In the genomic region with DNA sequence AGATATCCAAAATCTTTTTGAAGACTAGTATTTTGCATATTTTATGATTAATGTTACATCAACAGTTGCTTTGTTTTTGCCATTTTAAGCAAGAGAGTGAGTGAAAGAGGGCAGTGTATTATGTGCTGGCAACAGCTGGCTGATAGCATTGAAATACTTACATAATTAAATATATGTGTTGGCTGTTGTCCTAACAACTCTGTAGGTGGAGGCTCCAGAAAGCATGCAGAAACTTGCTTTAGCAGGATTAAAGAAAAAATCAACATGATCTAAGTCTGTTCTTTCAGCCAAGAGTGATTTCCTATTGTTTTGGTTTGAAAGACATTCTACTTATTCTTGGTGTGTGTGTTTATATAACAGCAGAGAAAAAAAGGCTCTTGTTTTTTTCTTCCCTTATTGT, we compare ENCODE assay signal across 12 cellular contexts.
DNase-seq lines count a peak whose midpoint lies in the region; ATAC-seq, FAIRE-seq and TF ChIP-seq lines count a peak whose summit lies in the region.
"Had no signal": no experiment of that assay in that cellular context is flagged by ENCODE, and none has a peak within 500 bp of the region (broad histone marks: within the 10 kb centered on the region; RNA-seq: fewer than 3 reads in every experiment).

No MANE protein-coding gene starts in this region.

- H3K4me1 Mint-ChIP-seq in natural killer cell treated with Interleukin-12 subunit alpha and Interleukin-12 subunit beta and Interleukin-15 and Interleukin-18, amount 100 ng/mL, for 72 hours (ENCODE audit: low read depth in 2 of 2), result peaks cover 20 to 28% of the 10 kb centered on the region in 2 donors

- H3K36me3 Mint-ChIP-seq in natural killer cell treated with Interleukin-12 subunit alpha and Interleukin-12 subunit beta and Interleukin-15 and Interleukin-18, amount 100 ng/mL, for 72 hours, result no peaks in the 10 kb centered on the region

- FAIRE-seq in pancreas (lab: Jason Lieb, UNC), result peak; percentile 17

- no peak overlapping the region for H3K4me3 ChIP-seq in pancreas
- H3K4me3 ChIP-seq: tibial artery had no signal

- H3K9me3 Mint-ChIP-seq in natural killer cell treated with Interleukin-12 subunit alpha and Interleukin-12 subunit beta and Interleukin-15 and Interleukin-18, amount 100 ng/mL, for 72 hours, result no peaks in the 10 kb centered on the region
- H3K9me3 Mint-ChIP-seq: activated T-cell treated with anti-CD3 and anti-CD28 coated beads, Interleukin-2, amount 50 U/mL, for 72 hours; CD8-positive, alpha-beta memory T cell; dendritic cell treated with granulocyte-macrophage colony-stimulating factor and Interleukin-4, amounts not matched to agents 40 ng/mL and 50 ng/mL, for 4 days had no signal

- intact Hi-C loops in pancreas (cut with DNase I), result no loop called here

- DNase-seq in H4 (ENCODE audit: low spot score) (peak; percentile 26), NCI-H2171 (lab: John Stamatoyannopoulos, UW) (peak; percentile 81), dedifferentiated amniotic fluid mesenchymal stem cell (ENCODE audit: extremely low spot score) (peak; percentile 38), pancreas (no peak), DMS114 treated with DMSO at 0.1 percent for 48 hours (lab: John Stamatoyannopoulos, UW; ENCODE audit: unreplicated experiment) (no peak)
- DNase-seq in natural killer cell treated with Interleukin-12 subunit alpha and Interleukin-12 subunit beta and Interleukin-15 and Interleukin-18, amount 100 ng/mL, for 72 hours (ENCODE audit: low spot score), result no peak
- DNase-seq: activated T-cell treated with anti-CD3 and anti-CD28 coated beads, Interleukin-2, amount 50 U/mL, for 72 hours; CD8-positive, alpha-beta memory T cell; tibial artery had no signal

- TF ChIP-seq CTCF in pancreas (IDR thresholded peaks at IDR 0.05), result no peak

- ATAC-seq in pancreas (peak in 3 of 4 donors; percentile 50 to 79 (median 59)), HG03108 (IDR thresholded peaks at IDR 0.05; ENCODE audit: unreplicated experiment) (no peak), GM18502 (IDR thresholded peaks at IDR 0.05; ENCODE audit: poor library complexity, unreplicated experiment) (no peak)
- ATAC-seq in natural killer cell treated with Interleukin-12 subunit alpha and Interleukin-12 subunit beta and Interleukin-15 and Interleukin-18, amount 100 ng/mL, for 72 hours, result no peak
- ATAC-seq: activated T-cell treated with anti-CD3 and anti-CD28 coated beads, Interleukin-2, amount 50 U/mL, for 72 hours had no signal

- peak overlapping the region in 2 of 4 donors; percentile 0 to 1 for H3K27ac ChIP-seq in pancreas
- H3K27ac ChIP-seq: tibial artery had no signal

- H3K36me3 ChIP-seq in pancreas, result no peaks in the 10 kb centered on the region
- H3K36me3 ChIP-seq: tibial artery had no signal

- no peaks in the 10 kb centered on the region for H3K27me3 Mint-ChIP-seq in natural killer cell treated with Interleukin-12 subunit alpha and Interleukin-12 subunit beta and Interleukin-15 and Interleukin-18, amount 100 ng/mL, for 72 hours
- H3K27me3 Mint-ChIP-seq: CD8-positive, alpha-beta memory T cell; dendritic cell treated with granulocyte-macrophage colony-stimulating factor and Interleukin-4, amounts not matched to agents 40 ng/mL and 50 ng/mL, for 4 days had no signal

- no peak overlapping the region for H3K4me3 Mint-ChIP-seq in natural killer cell treated with Interleukin-12 subunit alpha and Interleukin-12 subunit beta and Interleukin-15 and Interleukin-18, amount 100 ng/mL, for 72 hours
- H3K4me3 Mint-ChIP-seq: activated T-cell treated with anti-CD3 and anti-CD28 coated beads, Interleukin-2, amount 50 U/mL, for 72 hours; CD8-positive, alpha-beta memory T cell; dendritic cell treated with granulocyte-macrophage colony-stimulating factor and Interleukin-4, amounts not matched to agents 40 ng/mL and 50 ng/mL, for 4 days had no signal

- peaks cover 0 to 36% (median 27%) of the 10 kb centered on the region in 3 donors for H3K4me1 ChIP-seq in pancreas

- H3K27ac Mint-ChIP-seq in natural killer cell treated with Interleukin-12 subunit alpha and Interleukin-12 subunit beta and Interleukin-15 and Interleukin-18, amount 100 ng/mL, for 72 hours, result no peak overlapping the region
- H3K27ac Mint-ChIP-seq: activated T-cell treated with anti-CD3 and anti-CD28 coated beads, Interleukin-2, amount 50 U/mL, for 72 hours; dendritic cell treated with granulocyte-macrophage colony-stimulating factor and Interleukin-4, amounts not matched to agents 40 ng/mL and 50 ng/mL, for 4 days had no signal

- H3K27me3 ChIP-seq in pancreas, result no peaks in the 10 kb centered on the region
- H3K27me3 ChIP-seq: tibial artery had no signal

- no peaks in the 10 kb centered on the region for H3K9me3 ChIP-seq in pancreas
- H3K9me3 ChIP-seq: tibial artery had no signal

Comparison
In these comparisons a context has a peak if more than half of its experiments do, and no peak if none do; other contexts are left out.
1. DNase-seq: peak in H4 (single experiment), NCI-H2171 (single experiment) and dedifferentiated amniotic fluid mesenchymal stem cell (single experiment); none in pancreas (0 of 6), natural killer cell treated with Interleukin-12 subunit alpha and Interleukin-12 subunit beta and Interleukin-15 and Interleukin-18, amount 100 ng/mL, for 72 hours (single experiment) and DMS114 treated with DMSO at 0.1 percent for 48 hours (single experiment).
2. ATAC-seq: peak in pancreas (3 of 4); none in HG03108 (single experiment), natural killer cell treated with Interleukin-12 subunit alpha and Interleukin-12 subunit beta and Interleukin-15 and Interleukin-18, amount 100 ng/mL, for 72 hours (0 of 2) and GM18502 (single experiment).